7 cellular contexts compared by ENCODE assay signal in genomic region chr16:58001781-58002410, GRCh38. TPM values are rescaled to one million over a fixed set of nuclear protein-coding genes. Genes with fewer than 3 reads are reported as not detected.
DNase-seq lines count a peak whose midpoint lies in the region; ATAC-seq and TF ChIP-seq lines count a peak whose summit lies in the region.

No MANE protein-coding gene starts in this region.

- peak overlapping the region; percentile 78 for H3K4me3 ChIP-seq in iPS-18a (ENCODE audit: low read length)

- peaks cover 49% of the 10 kb centered on the region for H3K36me3 Mint-ChIP-seq in activated T-helper 17 cell treated with anti-CD3 and anti-CD28 coated beads, Interleukin-2, amount 50 U/mL, for 72 hours (ENCODE audit: low read depth)
- H3K36me3 Mint-ChIP-seq in stimulated activated naive B cell treated with anti-CD40 and anti-IgM and Interleukin-4, amounts not matched to agents 10 μg/mL and 1 μg/mL and 100 μg/mL, for 72 hours = peaks cover 24 to 32% of the 10 kb centered on the region in 2 donors

- no peaks in the 10 kb centered on the region for H3K9me3 Mint-ChIP-seq in activated T-helper 17 cell treated with anti-CD3 and anti-CD28 coated beads, Interleukin-2, amount 50 U/mL, for 72 hours
- H3K9me3 Mint-ChIP-seq in stimulated activated naive B cell treated with anti-CD40 and anti-IgM and Interleukin-4, amounts not matched to agents 10 μg/mL and 1 μg/mL and 100 μg/mL, for 72 hours = no peaks in the 10 kb centered on the region

- no peaks in the 10 kb centered on the region for H3K36me3 ChIP-seq in iPS-18a (ENCODE audit: control insufficient read depth, low read depth, low read length)

- H3K27me3 ChIP-seq in iPS-18a (ENCODE audit: control insufficient read depth, insufficient read depth, low read length) = no peaks in the 10 kb centered on the region

- TF ChIP-seq CTCF in GM10266 (IDR thresholded peaks at IDR 0.05; ENCODE audit: control insufficient read depth, insufficient read depth, low read depth, missing control alignments) = no peak

- ATAC-seq in HG03460 (IDR thresholded peaks at IDR 0.05; ENCODE audit: unreplicated experiment) = peak; percentile 0
- no peak for ATAC-seq in activated T-helper 17 cell treated with anti-CD3 and anti-CD28 coated beads, Interleukin-2, amount 50 U/mL, for 72 hours (replicated peaks)
- ATAC-seq in stimulated activated naive B cell treated with anti-CD40 and anti-IgM and Interleukin-4, amounts not matched to agents 10 μg/mL and 1 μg/mL and 100 μg/mL, for 72 hours (replicated peaks) = peak; percentile 2 to 5

- peak overlapping the region; percentile 86 for H3K27ac Mint-ChIP-seq in activated T-helper 17 cell treated with anti-CD3 and anti-CD28 coated beads, Interleukin-2, amount 50 U/mL, for 72 hours
- H3K27ac Mint-ChIP-seq in stimulated activated naive B cell treated with anti-CD40 and anti-IgM and Interleukin-4, amounts not matched to agents 10 μg/mL and 1 μg/mL and 100 μg/mL, for 72 hours = peak overlapping the region; percentile 96

- no peak overlapping the region for H3K27ac ChIP-seq in iPS-18a (ENCODE audit: low read length)

- no peak for DNase-seq in stimulated activated naive B cell treated with anti-CD40 and anti-IgM and Interleukin-4, amounts not matched to agents 10 μg/mL and 1 μg/mL and 100 μg/mL, for 72 hours
- no peak for DNase-seq in NCI-H2107 treated with DMSO at 0.1 percent for 48 hours (lab: John Stamatoyannopoulos, UW; ENCODE audit: unreplicated experiment)
- no peak for DNase-seq in GM10266 (ENCODE audit: extremely low spot score)
- DNase-seq in activated gamma-delta T cell (lab: John Stamatoyannopoulos, UW) = no peak

- peaks cover 29% of the 10 kb centered on the region for H3K4me1 Mint-ChIP-seq in activated T-helper 17 cell treated with anti-CD3 and anti-CD28 coated beads, Interleukin-2, amount 50 U/mL, for 72 hours
- H3K4me1 Mint-ChIP-seq in stimulated activated naive B cell treated with anti-CD40 and anti-IgM and Interleukin-4, amounts not matched to agents 10 μg/mL and 1 μg/mL and 100 μg/mL, for 72 hours = peaks cover 35 to 61% of the 10 kb centered on the region in 2 donors

- peak overlapping the region; percentile 87 for H3K4me3 Mint-ChIP-seq in activated T-helper 17 cell treated with anti-CD3 and anti-CD28 coated beads, Interleukin-2, amount 50 U/mL, for 72 hours
- H3K4me3 Mint-ChIP-seq in stimulated activated naive B cell treated with anti-CD40 and anti-IgM and Interleukin-4, amounts not matched to agents 10 μg/mL and 1 μg/mL and 100 μg/mL, for 72 hours = peak overlapping the region; percentile 96 to 98

- H3K9ac ChIP-seq in iPS-18a (ENCODE audit: low read length) = peak overlapping the region; percentile 62

- no peaks in the 10 kb centered on the region for H3K9me3 ChIP-seq in iPS-18a (ENCODE audit: control insufficient read depth, low read depth, low read length)

- peaks cover 12% of the 10 kb centered on the region for H3K4me1 ChIP-seq in iPS-18a (ENCODE audit: control insufficient read depth, low read depth, low read length)

- H3K27me3 Mint-ChIP-seq in activated T-helper 17 cell treated with anti-CD3 and anti-CD28 coated beads, Interleukin-2, amount 50 U/mL, for 72 hours = no peaks in the 10 kb centered on the region
- no peaks in the 10 kb centered on the region for H3K27me3 Mint-ChIP-seq in stimulated activated naive B cell treated with anti-CD40 and anti-IgM and Interleukin-4, amounts not matched to agents 10 μg/mL and 1 μg/mL and 100 μg/mL, for 72 hours

RNA-seq across cellular contexts. Expression of gene USB1, which starts 0.7 kb away (rescaled TPM):
- 10 to 100 TPM; 33.7 to 56.6 TPM for total RNA-seq in activated T-helper 17 cell treated with anti-CD3 and anti-CD28 coated beads, Interleukin-2, amount 50 U/mL, for 72 hours

RNA-seq across cellular contexts. Expression of gene ZNF319, which starts 1.4 kb away (rescaled TPM):
- total RNA-seq in activated T-helper 17 cell treated with anti-CD3 and anti-CD28 coated beads, Interleukin-2, amount 50 U/mL, for 72 hours = 1 to 10 TPM; 3.9 to 5.5 TPM

RNA-seq across cellular contexts. Expression of gene MMP15, which starts 23.7 kb away (rescaled TPM):
- under 1 TPM; 0.19 to 0.29 TPM for total RNA-seq in activated T-helper 17 cell treated with anti-CD3 and anti-CD28 coated beads, Interleukin-2, amount 50 U/mL, for 72 hours

RNA-seq across cellular contexts. Expression of gene CNGB1, which starts 31.0 kb away (rescaled TPM):
- not detected for total RNA-seq in activated T-helper 17 cell treated with anti-CD3 and anti-CD28 coated beads, Interleukin-2, amount 50 U/mL, for 72 hours
